In genomic region chrX:13024911-13025454, GRCh38 we compare ENCODE assay signal across 24 cellular contexts. TPM values are rescaled to one million over a fixed set of nuclear protein-coding genes. Genes with fewer than 3 reads are reported as not detected.
A peak's percentile ranks its signal among the peaks of the same experiment; 100 is the strongest.
DNase-seq lines count a peak whose midpoint lies in the region; ATAC-seq and TF ChIP-seq lines count a peak whose summit lies in the region.
"Had no signal": no experiment of that assay in that cellular context is flagged by ENCODE, and none has a peak within 500 bp of the region (broad histone marks: within the 10 kb centered on the region; RNA-seq: fewer than 3 reads in every experiment).

No MANE protein-coding gene starts in this region.

- DNase-seq in activated CD4-positive, alpha-beta memory T cell treated with anti-CD3 and anti-CD28 coated beads for 36 hours = no peak
- DNase-seq in activated CD4-positive, alpha-beta memory T cell treated with anti-CD3 and anti-CD28 coated beads, Interleukin-2, amount 10 ng/mL, durations not matched to agents 7 days and 5 days = no peak
- DNase-seq in smooth muscle cell (lab: John Stamatoyannopoulos, UW; ENCODE audit: unreplicated experiment) (no peak), chondrocyte (ENCODE audit: low spot score) (no peak), SHP77 (lab: John Stamatoyannopoulos, UW) (no peak)
- DNase-seq: activated CD4-positive, alpha-beta T cell treated with anti-CD3 and anti-CD28 coated beads for 1 hour; amygdala; caudate nucleus; endodermal cell; heart left ventricle; mesenchymal stem cell; NCI-H187 treated with DMSO at 0.1 percent for 48 hours; NCI-H510A; stimulated activated CD4-positive, alpha-beta T cell treated with anti-CD3 and anti-CD28 coated beads, Interleukin-15, amount 100 ng/mL, for 24 hours; T1000 had no signal

- H3F3A ChIP-seq in Loucy (ENCODE audit: low read depth) (no peaks in the 10 kb centered on the region), smooth muscle cell (ENCODE audit: low read depth) (peaks cover 3% of the 10 kb centered on the region)

- WGBS in smooth muscle cell (ENCODE audit: low lambda C conversion rate) = 51% methylated on average over 8 of the region's 8 CpGs

- H3K79me2 ChIP-seq in Loucy (ENCODE audit: insufficient read depth, low read length) (no peaks in the 10 kb centered on the region), smooth muscle cell (ENCODE audit: low read depth) (no peaks in the 10 kb centered on the region)

- peak overlapping the region; percentile 87 for H3K27ac Mint-ChIP-seq in activated CD4-positive, alpha-beta memory T cell treated with anti-CD3 and anti-CD28 coated beads for 36 hours
- no peak overlapping the region for H3K27ac Mint-ChIP-seq in activated CD4-positive, alpha-beta memory T cell treated with anti-CD3 and anti-CD28 coated beads, Interleukin-2, amount 10 ng/mL, durations not matched to agents 7 days and 5 days
- H3K27ac Mint-ChIP-seq in dendritic cell treated with granulocyte-macrophage colony-stimulating factor and Interleukin-4, amounts not matched to agents 40 ng/mL and 50 ng/mL, for 4 days = peak overlapping the region; percentile 45
- no peak overlapping the region for H3K27ac Mint-ChIP-seq in chondrocyte (ENCODE audit: unreplicated experiment)
- H3K27ac Mint-ChIP-seq: endodermal cell had no signal

- H3K4me1 ChIP-seq in Loucy (ENCODE audit: insufficient read depth, low read length, poor library complexity, severe bottlenecking) (peaks cover 44% of the 10 kb centered on the region), smooth muscle cell (ENCODE audit: low read depth) (peaks cover 28% of the 10 kb centered on the region)

- no peak overlapping the region for H3K27ac ChIP-seq in smooth muscle cell (ENCODE audit: low read depth)
- H3K27ac ChIP-seq: C4-2B, right atrium auricular region had no signal

- peak overlapping the region; percentile 7 for H3K4me2 ChIP-seq in Loucy (ENCODE audit: low read depth, low read length, poor library complexity, severe bottlenecking)
- no peak overlapping the region for H3K4me2 ChIP-seq in smooth muscle cell

- H3K4me1 Mint-ChIP-seq in activated CD4-positive, alpha-beta memory T cell treated with anti-CD3 and anti-CD28 coated beads for 36 hours (ENCODE audit: low read depth) = peaks cover 70% of the 10 kb centered on the region
- peaks cover 56% of the 10 kb centered on the region for H3K4me1 Mint-ChIP-seq in activated CD4-positive, alpha-beta memory T cell treated with anti-CD3 and anti-CD28 coated beads, Interleukin-2, amount 10 ng/mL, durations not matched to agents 7 days and 5 days
- H3K4me1 Mint-ChIP-seq in dendritic cell treated with granulocyte-macrophage colony-stimulating factor and Interleukin-4, amounts not matched to agents 40 ng/mL and 50 ng/mL, for 4 days (ENCODE audit: low read depth) = peaks cover 21% of the 10 kb centered on the region
- peaks cover 57% of the 10 kb centered on the region for H3K4me1 Mint-ChIP-seq in chondrocyte (ENCODE audit: low read depth)

- H4K20me1 ChIP-seq in Loucy (ENCODE audit: insufficient read depth, low read length, poor library complexity, severe bottlenecking) (no peaks in the 10 kb centered on the region), smooth muscle cell (ENCODE audit: low read depth) (no peaks in the 10 kb centered on the region)

- H3K9ac ChIP-seq in Loucy (ENCODE audit: low read depth, low read length, poor library complexity, severe bottlenecking) = no peak overlapping the region
- H3K9ac ChIP-seq in smooth muscle cell (ENCODE audit: low read depth) = no peak overlapping the region

- no peaks in the 10 kb centered on the region for H3K9me3 Mint-ChIP-seq in activated CD4-positive, alpha-beta memory T cell treated with anti-CD3 and anti-CD28 coated beads for 36 hours
- no peaks in the 10 kb centered on the region for H3K9me3 Mint-ChIP-seq in activated CD4-positive, alpha-beta memory T cell treated with anti-CD3 and anti-CD28 coated beads, Interleukin-2, amount 10 ng/mL, durations not matched to agents 7 days and 5 days
- H3K9me3 Mint-ChIP-seq in dendritic cell treated with granulocyte-macrophage colony-stimulating factor and Interleukin-4, amounts not matched to agents 40 ng/mL and 50 ng/mL, for 4 days = no peaks in the 10 kb centered on the region
- no peaks in the 10 kb centered on the region for H3K9me3 Mint-ChIP-seq in chondrocyte (ENCODE audit: low read depth)

- H3K27me3 Mint-ChIP-seq in activated CD4-positive, alpha-beta memory T cell treated with anti-CD3 and anti-CD28 coated beads for 36 hours = no peaks in the 10 kb centered on the region
- no peaks in the 10 kb centered on the region for H3K27me3 Mint-ChIP-seq in activated CD4-positive, alpha-beta memory T cell treated with anti-CD3 and anti-CD28 coated beads, Interleukin-2, amount 10 ng/mL, durations not matched to agents 7 days and 5 days
- no peaks in the 10 kb centered on the region for H3K27me3 Mint-ChIP-seq in dendritic cell treated with granulocyte-macrophage colony-stimulating factor and Interleukin-4, amounts not matched to agents 40 ng/mL and 50 ng/mL, for 4 days
- H3K27me3 Mint-ChIP-seq in chondrocyte (ENCODE audit: low read depth) = no peaks in the 10 kb centered on the region

- POLR2A ChIA-PET in activated CD4-positive, alpha-beta memory T cell treated with anti-CD3 and anti-CD28 coated beads for 36 hours (lab: Charles Lee) = interaction anchor here (1.7 kb wide), 1 partner anchor 26 kb away, joined by 6 read pairs; no protein-coding TSS in a partner anchor
- POLR2A ChIA-PET in activated CD4-positive, alpha-beta memory T cell treated with anti-CD3 and anti-CD28 coated beads, Interleukin-2, amount 10 ng/mL, durations not matched to agents 7 days and 5 days (lab: Charles Lee) = interaction anchor here (0.6 to 2.5 kb wide), 2 partner anchors 47 to 52 kb away, joined by 3 to 13 read pairs; no protein-coding TSS in a partner anchor

- H3K4me3 ChIP-seq in Loucy (ENCODE audit: low read length, poor library complexity, severe bottlenecking) (no peak overlapping the region), smooth muscle cell (no peak overlapping the region)
- H3K4me3 ChIP-seq: heart left ventricle, right atrium auricular region had no signal

- ATAC-seq in GM18861 (IDR thresholded peaks at IDR 0.05; ENCODE audit: unreplicated experiment) = no peak
- ATAC-seq: heart left ventricle, Right ventricle myocardium inferior had no signal

- H3K36me3 ChIP-seq in Loucy (ENCODE audit: insufficient read depth, low read length) (no peaks in the 10 kb centered on the region), smooth muscle cell (ENCODE audit: low read depth) (no peaks in the 10 kb centered on the region)
- H3K36me3 ChIP-seq: heart left ventricle, right atrium auricular region had no signal

- CTCF ChIA-PET in activated CD4-positive, alpha-beta memory T cell treated with anti-CD3 and anti-CD28 coated beads for 36 hours (lab: Charles Lee) = no interaction called here
- CTCF ChIA-PET in activated CD4-positive, alpha-beta memory T cell treated with anti-CD3 and anti-CD28 coated beads, Interleukin-2, amount 10 ng/mL, durations not matched to agents 7 days and 5 days (lab: Charles Lee) = no interaction called here

- H2AFZ ChIP-seq in Loucy (ENCODE audit: low read length) = no peak overlapping the region
- H2AFZ ChIP-seq in smooth muscle cell (ENCODE audit: low read depth) = peak overlapping the region; percentile 46

- H3K4me3 Mint-ChIP-seq in activated CD4-positive, alpha-beta memory T cell treated with anti-CD3 and anti-CD28 coated beads for 36 hours = no peak overlapping the region
- no peak overlapping the region for H3K4me3 Mint-ChIP-seq in activated CD4-positive, alpha-beta memory T cell treated with anti-CD3 and anti-CD28 coated beads, Interleukin-2, amount 10 ng/mL, durations not matched to agents 7 days and 5 days
- no peak overlapping the region for H3K4me3 Mint-ChIP-seq in dendritic cell treated with granulocyte-macrophage colony-stimulating factor and Interleukin-4, amounts not matched to agents 40 ng/mL and 50 ng/mL, for 4 days
- no peak overlapping the region for H3K4me3 Mint-ChIP-seq in chondrocyte (ENCODE audit: unreplicated experiment)
- H3K4me3 Mint-ChIP-seq: endodermal cell had no signal

- TF ChIP-seq CTCF in Loucy (conservative IDR thresholded peaks at IDR 0.05; ENCODE audit: low read length) (no peak), smooth muscle cell (IDR thresholded peaks at IDR 0.05; ENCODE audit: borderline replicate concordance, insufficient read depth, poor library complexity, severe bottlenecking) (no peak), chondrocyte (IDR thresholded peaks at IDR 0.05) (no peak)

- H3K36me3 Mint-ChIP-seq in activated CD4-positive, alpha-beta memory T cell treated with anti-CD3 and anti-CD28 coated beads for 36 hours = no peaks in the 10 kb centered on the region
- H3K36me3 Mint-ChIP-seq in activated CD4-positive, alpha-beta memory T cell treated with anti-CD3 and anti-CD28 coated beads, Interleukin-2, amount 10 ng/mL, durations not matched to agents 7 days and 5 days (ENCODE audit: low read depth) = peaks cover 11% of the 10 kb centered on the region
- no peaks in the 10 kb centered on the region for H3K36me3 Mint-ChIP-seq in dendritic cell treated with granulocyte-macrophage colony-stimulating factor and Interleukin-4, amounts not matched to agents 40 ng/mL and 50 ng/mL, for 4 days (ENCODE audit: low read depth)
- H3K36me3 Mint-ChIP-seq in chondrocyte (ENCODE audit: low read depth) = no peaks in the 10 kb centered on the region

- no peaks in the 10 kb centered on the region for H3K9me2 ChIP-seq in Loucy (replicated peaks; ENCODE audit: low read depth, low read length)

- no peaks in the 10 kb centered on the region for H3K27me3 ChIP-seq in Loucy (ENCODE audit: insufficient read depth, low read length, poor library complexity, severe bottlenecking)
- H3K27me3 ChIP-seq in smooth muscle cell (ENCODE audit: low read depth) = no peaks in the 10 kb centered on the region
- H3K27me3 ChIP-seq: right atrium auricular region had no signal

- intact Hi-C loops in activated CD4-positive, alpha-beta memory T cell treated with anti-CD3 and anti-CD28 coated beads for 36 hours (cut with micrococcal nuclease) = loop anchor here (1.0 kb wide), 1 partner anchor 11 kb away; no protein-coding TSS in a partner anchor
- intact Hi-C loops in dendritic cell treated with granulocyte-macrophage colony-stimulating factor and Interleukin-4, amounts not matched to agents 40 ng/mL and 50 ng/mL, for 4 days (cut with micrococcal nuclease) = no loop called here

- H3K9me3 ChIP-seq in Loucy (ENCODE audit: insufficient read depth, low read depth, low read length) (no peaks in the 10 kb centered on the region), smooth muscle cell (replicated peaks; ENCODE audit: low read depth) (no peaks in the 10 kb centered on the region)
- H3K9me3 ChIP-seq: heart left ventricle, right atrium auricular region had no signal

RNA-seq across cellular contexts. Expression of gene FAM9C, which starts 19.4 kb away (rescaled TPM):
- total RNA-seq in activated CD4-positive, alpha-beta memory T cell treated with anti-CD3 and anti-CD28 coated beads for 36 hours = under 1 TPM in 1 of 2 experiments, not detected in 1; 0.05 TPM
- not detected for total RNA-seq in activated CD4-positive, alpha-beta memory T cell treated with anti-CD3 and anti-CD28 coated beads, Interleukin-2, amount 10 ng/mL, durations not matched to agents 7 days and 5 days
- total RNA-seq in smooth muscle cell (not detected in 2 replicates), chondrocyte (not detected in 3 replicates)
- polyA plus RNA-seq in smooth muscle cell = not detected in 2 replicates
- total RNA-seq: endodermal cell, HT-29, MCF 10A, right atrium auricular region had no signal
- polyA plus RNA-seq: heart left ventricle, keratinocyte had no signal

RNA-seq across cellular contexts. Expression of gene TMSB4X, which starts 50.1 kb away (rescaled TPM):
- 1,000 to 10,000 TPM; 6,087 to 6,256 TPM for total RNA-seq in activated CD4-positive, alpha-beta memory T cell treated with anti-CD3 and anti-CD28 coated beads for 36 hours
- over 10,000 TPM; 10,813 to 11,021 TPM for total RNA-seq in activated CD4-positive, alpha-beta memory T cell treated with anti-CD3 and anti-CD28 coated beads, Interleukin-2, amount 10 ng/mL, durations not matched to agents 7 days and 5 days
- total RNA-seq in smooth muscle cell (9,386 and 9,721 TPM in 2 replicates), chondrocyte (1,769 to 3,180 TPM (median 3,093 TPM) in 3 replicates)
- polyA plus RNA-seq in smooth muscle cell = 11,762 and 12,637 TPM in 2 replicates

Comparison
In these comparisons a context has a peak if more than half of its experiments do, and no peak if none do; other contexts are left out.
1. H3K27ac Mint-ChIP-seq: peak in activated CD4-positive, alpha-beta memory T cell treated with anti-CD3 and anti-CD28 coated beads for 36 hours (single experiment) and dendritic cell treated with granulocyte-macrophage colony-stimulating factor and Interleukin-4, amounts not matched to agents 40 ng/mL and 50 ng/mL, for 4 days (single experiment); none in activated CD4-positive, alpha-beta memory T cell treated with anti-CD3 and anti-CD28 coated beads, Interleukin-2, amount 10 ng/mL, durations not matched to agents 7 days and 5 days (single experiment) and chondrocyte (single experiment).